Comparison of ENCODE assay signal across 8 cellular contexts in genomic region chr14:53929871-53930685, GRCh38. TPM values are rescaled to one million over a fixed set of nuclear protein-coding genes. Genes with fewer than 3 reads are reported as not detected.
DNase-seq lines count a peak whose midpoint lies in the region; ATAC-seq, FAIRE-seq and TF ChIP-seq lines count a peak whose summit lies in the region.

No MANE protein-coding gene starts in this region.

- no peaks in the 10 kb centered on the region for H3K36me3 ChIP-seq in GM23338 (ENCODE audit: insufficient read depth)
- H3K36me3 ChIP-seq in kidney (ENCODE audit: control insufficient read depth in 1 of 2, insufficient read depth in 2 of 2, low read length in 2 of 2), result no peaks in the 10 kb centered on the region
- no peaks in the 10 kb centered on the region for H3K36me3 ChIP-seq in CD8-positive, alpha-beta memory T cell (ENCODE audit: insufficient read depth, low read length)

- POLR2A ChIA-PET in WTC11 (lab: Charles Lee), result no interaction called here
- POLR2A ChIA-PET in CD8-positive, alpha-beta memory T cell (lab: Charles Lee), result interaction anchor here (0.5 kb wide), 1 partner anchor 47 kb away, joined by 5 read pairs; no protein-coding TSS in a partner anchor

- H3K27me3 ChIP-seq in GM23338 (ENCODE audit: insufficient read depth), result no peaks in the 10 kb centered on the region
- no peaks in the 10 kb centered on the region for H3K27me3 ChIP-seq in CD8-positive, alpha-beta memory T cell (ENCODE audit: insufficient read depth, low read length, poor library complexity, severe bottlenecking)

- TF ChIP-seq CTCF in GM23338 (conservative IDR thresholded peaks at IDR 0.05; ENCODE audit: low read depth in 2 of 2), result peak; percentile 89 to 97
- TF ChIP-seq CTCF in WTC11 (IDR thresholded peaks at IDR 0.05), result peak; percentile 70; the same call in 1 of the 2 replicates
- peak; percentile 57 for TF ChIP-seq CTCF in kidney (IDR thresholded peaks at IDR 0.05; ENCODE audit: borderline replicate concordance, extremely low read depth, insufficient read depth)

- H3K27ac Mint-ChIP-seq in GM23338 (no peak overlapping the region), WTC11 (no peak overlapping the region)
- no peak overlapping the region for H3K27ac Mint-ChIP-seq in CD8-positive, alpha-beta memory T cell

- no peaks in the 10 kb centered on the region for H3K9me3 Mint-ChIP-seq in GM23338
- no peaks in the 10 kb centered on the region for H3K9me3 Mint-ChIP-seq in WTC11
- H3K9me3 Mint-ChIP-seq in CD8-positive, alpha-beta memory T cell, result peaks cover 0 to 6% (median 2%) of the 10 kb centered on the region in 5 donors

- no peak for FAIRE-seq in kidney (lab: Jason Lieb, UNC)

- no peak overlapping the region for H3K4me2 ChIP-seq in GM23338

- H4K20me1 ChIP-seq in GM23338 (replicated peaks; ENCODE audit: insufficient read depth), result no peaks in the 10 kb centered on the region

- H3K9me2 ChIP-seq in GM23338 (ENCODE audit: insufficient read depth), result no peaks in the 10 kb centered on the region

- H3K4me1 ChIP-seq in GM23338 (ENCODE audit: insufficient read depth), result peaks cover 7% of the 10 kb centered on the region; the same call in 1 of the 2 replicates
- H3K4me1 ChIP-seq in kidney (ENCODE audit: control insufficient read depth in 1 of 2, insufficient read depth in 1 of 2, low read depth in 1 of 2, low read length in 2 of 2), result peaks cover 0 to under 1% of the 10 kb centered on the region in 2 donors
- no peaks in the 10 kb centered on the region for H3K4me1 ChIP-seq in CD8-positive, alpha-beta memory T cell (ENCODE audit: insufficient read depth, low read length)

- H3K4me3 ChIP-seq in GM23338, result no peak overlapping the region
- no peak overlapping the region for H3K4me3 ChIP-seq in kidney (ENCODE audit: low read length in 2 of 2)
- no peak overlapping the region for H3K4me3 ChIP-seq in CD8-positive, alpha-beta memory T cell (ENCODE audit: low read length)

- peaks cover 12% of the 10 kb centered on the region for H3K4me1 Mint-ChIP-seq in GM23338
- peaks cover 18% of the 10 kb centered on the region for H3K4me1 Mint-ChIP-seq in WTC11
- H3K4me1 Mint-ChIP-seq in CD8-positive, alpha-beta memory T cell, result no peaks in the 10 kb centered on the region

- H3K36me3 Mint-ChIP-seq in GM23338 (ENCODE audit: low read depth), result no peaks in the 10 kb centered on the region
- no peaks in the 10 kb centered on the region for H3K36me3 Mint-ChIP-seq in WTC11
- H3K36me3 Mint-ChIP-seq in CD8-positive, alpha-beta memory T cell, result no peaks in the 10 kb centered on the region

- H3K79me2 ChIP-seq in GM23338 (replicated peaks; ENCODE audit: insufficient read depth), result no peaks in the 10 kb centered on the region

- H3K9ac ChIP-seq in kidney (ENCODE audit: low read length in 2 of 2), result no peak overlapping the region

- H3K4me3 Mint-ChIP-seq in GM23338 (no peak overlapping the region), WTC11 (no peak overlapping the region)
- H3K4me3 Mint-ChIP-seq in CD8-positive, alpha-beta memory T cell, result no peak overlapping the region

- peak; percentile 39 for DNase-seq in COLO668 (lab: John Stamatoyannopoulos, UW; ENCODE audit: unreplicated experiment)
- DNase-seq in GM23338 (ENCODE audit: low spot score), result peak; percentile 90
- DNase-seq in WTC11 (ENCODE audit: low spot score), result peak; percentile 83
- DNase-seq in kidney, result no peak
- DNase-seq in NCI-H187 treated with DMSO at 0.1 percent for 48 hours (lab: John Stamatoyannopoulos, UW), result no peak
- DNase-seq in posterior cingulate gyrus, result no peak
- DNase-seq in CD8-positive, alpha-beta memory T cell, result no peak

- H3K27ac ChIP-seq in GM23338 (ENCODE audit: low read depth) (no peak overlapping the region), kidney (ENCODE audit: low read depth in 2 of 2, low read length in 2 of 2) (no peak overlapping the region)
- no peak overlapping the region for H3K27ac ChIP-seq in CD8-positive, alpha-beta memory T cell (ENCODE audit: low read depth, low read length)

- no peaks in the 10 kb centered on the region for H3K9me3 ChIP-seq in kidney (ENCODE audit: control insufficient read depth in 1 of 2, low read length in 2 of 2)
- H3K9me3 ChIP-seq in CD8-positive, alpha-beta memory T cell (ENCODE audit: low read length), result no peaks in the 10 kb centered on the region

- H2AFZ ChIP-seq in GM23338, result peak overlapping the region; percentile 0; the same call in 1 of the 2 replicates

- H3F3A ChIP-seq in GM23338 (replicated peaks; ENCODE audit: low read depth), result no peaks in the 10 kb centered on the region

- H3K27me3 Mint-ChIP-seq in GM23338 (ENCODE audit: insufficient read depth, low read depth, poor library complexity), result no peaks in the 10 kb centered on the region
- no peaks in the 10 kb centered on the region for H3K27me3 Mint-ChIP-seq in WTC11 (ENCODE audit: low read depth)
- H3K27me3 Mint-ChIP-seq in CD8-positive, alpha-beta memory T cell, result peaks cover 2 to 8% of the 10 kb centered on the region in 2 donors

- intact Hi-C loops in kidney (cut with DNase I), result no loop called here
- intact Hi-C loops in posterior cingulate gyrus (cut with DNase I), result no loop called here

- CTCF ChIA-PET in WTC11 (lab: Charles Lee), result interaction anchor here (0.5 to 4.1 kb wide), 32 partner anchors 8 to 1104 kb away, joined by 3 to 21 read pairs (median 4); partner anchors contain the start of gene BMP4
- CTCF ChIA-PET in CD8-positive, alpha-beta memory T cell (lab: Charles Lee), result no interaction called here

- ATAC-seq in GM23338 (peak; percentile 99), WTC11 (peak; percentile 96), HG03025 (IDR thresholded peaks at IDR 0.05; ENCODE audit: low FRiP score, unreplicated experiment) (no peak)

TF ChIP-seq in GM23338, 12 proteins besides CTCF, POLR2A, EP300 and RAD21 (continues in another document):
- TF ChIP-seq EZH2phosphoT487 (IDR thresholded peaks at IDR 0.05; ENCODE audit: unreplicated experiment) (no peak), ZNF331 (CRISPR knock-in tag; IDR thresholded peaks at IDR 0.05; ENCODE audit: low read depth) (no peak), EZH2 (IDR thresholded peaks at IDR 0.05; ENCODE audit: low read depth, unreplicated experiment) (no peak), NANOG (IDR thresholded peaks at IDR 0.05; ENCODE audit: borderline replicate concordance) (no peak), CREB1 (CRISPR knock-in tag; IDR thresholded peaks at IDR 0.05; ENCODE audit: low read depth) (no peak), ETS1 (IDR thresholded peaks at IDR 0.05) (no peak)

TF ChIP-seq in WTC11, 78 proteins besides CTCF, POLR2A, EP300 and RAD21:
- no peak for TF ChIP-seq GABPB1 (CRISPR knock-in tag; IDR thresholded peaks at IDR 0.05)
- TF ChIP-seq ZNF671 (CRISPR knock-in tag; IDR thresholded peaks at IDR 0.05), result no peak
- TF ChIP-seq E2F1 (CRISPR knock-in tag; IDR thresholded peaks at IDR 0.05), result no peak
- no peak for TF ChIP-seq NFE2L1 (CRISPR knock-in tag; IDR thresholded peaks at IDR 0.05)
- no peak for TF ChIP-seq E2F4 (CRISPR knock-in tag; IDR thresholded peaks at IDR 0.05; ENCODE audit: borderline replicate concordance, low read depth)
- TF ChIP-seq GTF2I (CRISPR knock-in tag; conservative IDR thresholded peaks at IDR 0.05), result no peak
TF ChIP-seq in WTC11: peak in this region for 0.

RNA-seq across cellular contexts. Expression of gene BMP4, which starts 26.5 kb away (rescaled TPM):
- 3.9 and 5.0 TPM in 2 replicates for total RNA-seq in GM23338 (2014; rRNA removed; shearing (Covaris generic))
- polyA plus RNA-seq in GM23338 (2016; fragmentation: Nextera tagmentation; extraction: Ambion mirVana), result 2.5 and 3.0 TPM in 2 replicates
- total RNA-seq in WTC11 (2021), result 7.8 to 9.8 TPM (median 8.4 TPM) in 3 replicates
- 11.2 TPM for total RNA-seq in kidney
- 9.9 TPM for polyA plus RNA-seq in kidney (ENCODE audit: insufficient read depth, low read depth, low replicate concordance)
- under 1 TPM in 1 of 2 experiments, not detected in 1; 0.20 TPM for total RNA-seq in CD8-positive, alpha-beta memory T cell
- polyA plus RNA-seq in CD8-positive, alpha-beta memory T cell, result not detected

Comparison
In these comparisons a context has a peak if more than half of its experiments do, and no peak if none do; other contexts are left out.
1. DNase-seq: peak in COLO668 (single experiment), GM23338 (single experiment) and WTC11 (single experiment); none in kidney (single experiment), NCI-H187 treated with DMSO at 0.1 percent for 48 hours (single experiment), posterior cingulate gyrus (0 of 10) and CD8-positive, alpha-beta memory T cell (0 of 5).
2. Peak in every context shown above with its lines, with median percentiles within 50 percentile points of each other: CTCF ChIP-seq.